1 cellular context compared by ENCODE assay signal in genomic region chr12:31923063-31923412, GRCh38.
TF ChIP-seq lines count a peak whose summit lies in the region.

No MANE protein-coding gene starts in this region.

TF ChIP-seq in GM23338, 12 proteins besides CTCF, POLR2A, EP300 and RAD21:
- TF ChIP-seq JUNB (IDR thresholded peaks at IDR 0.05; ENCODE audit: unreplicated experiment) (no peak), ZNF114 (CRISPR knock-in tag; IDR thresholded peaks at IDR 0.05) (no peak), ETS1 (IDR thresholded peaks at IDR 0.05) (no peak), EZH2 (IDR thresholded peaks at IDR 0.05; ENCODE audit: low read depth, unreplicated experiment) (no peak), ZNF331 (CRISPR knock-in tag; IDR thresholded peaks at IDR 0.05; ENCODE audit: low read depth) (no peak), ZNF462 (CRISPR knock-in tag; IDR thresholded peaks at IDR 0.05) (no peak), NANOG (IDR thresholded peaks at IDR 0.05; ENCODE audit: borderline replicate concordance) (no peak), EZH2phosphoT487 (IDR thresholded peaks at IDR 0.05; ENCODE audit: unreplicated experiment) (no peak), POLR2AphosphoS5 (IDR thresholded peaks at IDR 0.05; ENCODE audit: low read depth) (no peak), CREB1 (CRISPR knock-in tag; IDR thresholded peaks at IDR 0.05; ENCODE audit: low read depth) (no peak), STAT1 (IDR thresholded peaks at IDR 0.05; ENCODE audit: unreplicated experiment) (no peak), REST (IDR thresholded peaks at IDR 0.05; ENCODE audit: unreplicated experiment) (no peak)
